8 cellular contexts compared by ENCODE assay signal in the genomic region with DNA sequence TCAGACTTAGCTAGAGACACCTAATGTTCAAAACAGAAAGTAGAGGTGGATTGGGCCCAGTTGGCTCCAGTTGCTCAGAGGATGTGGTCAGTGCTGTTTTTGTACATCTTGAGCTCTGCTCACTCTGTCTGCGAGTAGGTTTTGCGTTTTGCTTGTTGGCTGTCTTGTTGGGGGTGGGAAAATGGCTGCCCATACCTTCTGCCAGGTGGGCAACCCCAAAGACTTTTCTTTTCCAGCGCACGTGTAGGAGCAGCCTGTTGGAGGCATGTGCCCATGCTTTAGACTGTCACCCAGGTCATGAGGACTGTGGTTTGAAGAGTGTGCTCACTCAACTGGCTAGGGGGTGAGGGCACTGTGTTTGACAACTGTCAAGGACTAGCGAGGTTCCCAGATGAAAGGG.
DNase-seq lines count a peak whose midpoint lies in the region; ATAC-seq and TF ChIP-seq lines count a peak whose summit lies in the region.
"Had no signal": no experiment of that assay in that cellular context is flagged by ENCODE, and none has a peak within 500 bp of the region (broad histone marks: within the 10 kb centered on the region; RNA-seq: fewer than 3 reads in every experiment).

No MANE protein-coding gene starts in this region.

- POLR2A ChIA-PET in MCF 10A (lab: Yijun Ruan, JAX) = no interaction called here

- no TSS peak for BruUV-seq in MCF 10A (replicated peaks; lab: Mats Ljungman, UMichigan)

- H3K27me3 Mint-ChIP-seq in naive B cell = no peaks in the 10 kb centered on the region
- no peaks in the 10 kb centered on the region for H3K27me3 Mint-ChIP-seq in MCF 10A (ENCODE audit: insufficient read depth, unreplicated experiment)

- intact Hi-C loops in MCF 10A (cut with micrococcal nuclease) = no loop called here

- H3K36me3 Mint-ChIP-seq in naive B cell (peaks cover 0 to 8% of the 10 kb centered on the region in 2 donors), MCF 10A (ENCODE audit: insufficient read depth, unreplicated experiment) (no peaks in the 10 kb centered on the region)

- CTCF ChIA-PET in MCF 10A (lab: Yijun Ruan, JAX) = no interaction called here

- DNase-seq in naive B cell (peak; percentile 12), MCF 10A (ENCODE audit: unreplicated experiment) (no peak), COR-L47 (lab: John Stamatoyannopoulos, UW) (no peak)
- DNase-seq: NCI-H510A treated with DMSO at 0.1 percent for 48 hours had no signal

- H3K4me3 Mint-ChIP-seq in naive B cell (peak overlapping the region in 4 of 8 donors; percentile 15 to 37 (median 25)), MCF 10A (ENCODE audit: unreplicated experiment) (no peak overlapping the region)

- H3K4me1 Mint-ChIP-seq in naive B cell = peaks cover 50 to 71% (median 68%) of the 10 kb centered on the region in 3 donors
- H3K4me1 Mint-ChIP-seq in MCF 10A (ENCODE audit: insufficient read depth, unreplicated experiment) = peaks cover 22% of the 10 kb centered on the region

- no peaks in the 10 kb centered on the region for H3K9me3 Mint-ChIP-seq in naive B cell
- no peaks in the 10 kb centered on the region for H3K9me3 Mint-ChIP-seq in MCF 10A (ENCODE audit: unreplicated experiment)

- H3K27ac Mint-ChIP-seq in naive B cell (peak overlapping the region in 3 of 6 donors; percentile 56 to 88 (median 76)), MCF 10A (ENCODE audit: low read depth, unreplicated experiment) (no peak overlapping the region)

- ATAC-seq in GM18519 (IDR thresholded peaks at IDR 0.05; ENCODE audit: low FRiP score, unreplicated experiment) = peak; percentile 58
- peak; percentile 52 for ATAC-seq in GM21515 (IDR thresholded peaks at IDR 0.05; ENCODE audit: unreplicated experiment)
- peak; percentile 54 for ATAC-seq in HG03571 (IDR thresholded peaks at IDR 0.05; ENCODE audit: unreplicated experiment)
- peak; percentile 46 to 52 for ATAC-seq in naive B cell (ENCODE audit: low read depth in 2 of 2)
- no peak for ATAC-seq in HG03025 (IDR thresholded peaks at IDR 0.05; ENCODE audit: low FRiP score, unreplicated experiment)

- TF ChIP-seq CTCF in MCF 10A (IDR thresholded peaks at IDR 0.05; ENCODE audit: unreplicated experiment) = no peak
